8 cellular contexts compared by ENCODE assay signal in the genomic region with DNA sequence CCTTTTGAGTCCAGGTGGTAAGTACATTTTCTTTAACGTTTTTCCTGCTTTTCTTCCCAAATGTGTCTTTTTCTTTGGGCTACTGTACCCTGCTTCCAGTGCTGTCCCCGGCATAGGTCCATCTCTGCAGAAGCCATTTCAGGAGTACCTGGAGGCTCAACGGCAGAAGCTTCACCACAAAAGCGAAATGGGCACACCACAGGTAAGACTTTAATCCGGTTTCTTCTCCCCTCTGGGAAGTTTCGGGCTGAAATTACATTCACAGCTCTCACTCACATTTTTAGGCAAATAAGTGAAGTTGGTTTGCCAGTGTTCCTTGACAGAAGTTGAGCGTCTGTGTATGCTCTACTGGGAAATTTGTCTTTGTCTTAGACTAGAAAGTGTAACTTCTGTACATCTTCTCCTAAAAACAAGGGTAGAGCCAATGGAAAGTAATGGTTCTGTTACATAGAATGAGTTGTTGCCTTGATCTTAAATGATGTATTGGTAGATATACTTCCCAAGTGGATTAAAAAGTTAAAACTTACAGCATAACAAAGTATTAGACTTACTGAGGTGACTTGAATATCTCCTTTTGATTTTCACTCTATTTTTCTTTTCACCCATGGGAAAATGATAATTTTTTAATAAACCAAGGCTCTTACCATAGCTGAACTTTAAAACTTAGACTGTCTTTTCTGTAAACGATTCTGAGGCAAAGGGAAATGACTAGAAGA.
DNase-seq lines count a peak whose midpoint lies in the region; ATAC-seq and TF ChIP-seq lines count a peak whose summit lies in the region.

No MANE protein-coding gene starts in this region.

- H3K27me3 ChIP-seq in neutrophil = no peaks in the 10 kb centered on the region

- no peak for ATAC-seq in HG03520 (IDR thresholded peaks at IDR 0.05; ENCODE audit: unreplicated experiment)

- H3K4me1 ChIP-seq in neutrophil (ENCODE audit: control insufficient read depth in 1 of 2, insufficient read depth in 1 of 2, low read depth in 1 of 2, low read length in 1 of 2) = peaks cover 27 to 50% of the 10 kb centered on the region in 2 experiments

- H3K36me3 ChIP-seq in neutrophil = peaks cover 80% of the 10 kb centered on the region

- DNase-seq in activated CD8-positive, alpha-beta memory T cell treated with anti-CD3 and anti-CD28 coated beads for 24 hours = peak; percentile 84
- no peak for DNase-seq in activated CD8-positive, alpha-beta memory T cell treated with anti-CD3 and anti-CD28 coated beads, Interleukin-2, amount 50 U/mL, for 4 hours
- DNase-seq in erythroblast (lab: John Stamatoyannopoulos, UW) (peak in 1 of 2 experiments; percentile 77), NCI-H1930 (lab: John Stamatoyannopoulos, UW) (no peak)
- no peak for DNase-seq in effector CD4-positive, alpha-beta T cell

- no peaks in the 10 kb centered on the region for H3K9me3 ChIP-seq in neutrophil

- TF ChIP-seq CTCF in VCaP (conservative IDR thresholded peaks at IDR 0.05) (no peak), neutrophil (IDR thresholded peaks at IDR 0.05) (no peak)

- H3K4me3 ChIP-seq in neutrophil (ENCODE audit: low read depth in 1 of 2, low read length in 1 of 2) = peak overlapping the region; percentile 37 to 83

- H3K27ac ChIP-seq in VCaP = peak overlapping the region; percentile 99
- H3K27ac ChIP-seq in neutrophil = peak overlapping the region; percentile 83

- peak; percentile 82 for TF ChIP-seq POLR2A in erythroblast (IDR thresholded peaks at IDR 0.05; ENCODE audit: low read length)
